In genomic region chr5:175478384-175479124, GRCh38 we compare ENCODE assay signal across 8 cellular contexts. TPM values are rescaled to one million over a fixed set of nuclear protein-coding genes. Genes with fewer than 3 reads are reported as not detected.
DNase-seq lines count a peak whose midpoint lies in the region; ATAC-seq, FAIRE-seq and TF ChIP-seq lines count a peak whose summit lies in the region.

Gene SFXN1, plus strand, starts transcription at chr5:175478560. Its CDS starts 13,544 bp downstream, at chr5:175492104.

- FAIRE-seq in GM19239 (lab: Jason Lieb, UNC) (peak; percentile 71), endothelial cell of umbilical vein (lab: Jason Lieb, UNC) (peak; percentile 68)

- dilution Hi-C loops in endothelial cell of umbilical vein (cut with MboI; ENCODE audit: extremely low pct_ligation_motif_present, low sequenced_read_pairs), result no loop called here

- ATAC-seq in HG03442 (IDR thresholded peaks at IDR 0.05; ENCODE audit: unreplicated experiment), result peak; percentile 86

- H3K4me3 ChIP-seq in endothelial cell of umbilical vein (replicated peaks in 1 of 3; ENCODE audit: insufficient read depth in 1 of 3, low read depth in 1 of 3, low read length in 3 of 3), result peak within 1 kb of the TSS; percentile 51 to 81 (median 80)

- H3K9ac ChIP-seq in endothelial cell of umbilical vein (replicated peaks; ENCODE audit: extremely low read depth, insufficient read depth, low read length), result peak within 1 kb of the TSS; percentile 70

- no peaks in the 10 kb centered on the region for H4K20me1 ChIP-seq in endothelial cell of umbilical vein (replicated peaks; ENCODE audit: control insufficient read depth, extremely low read depth, insufficient read depth, low read length)

- no peaks in the 10 kb centered on the region for H3K9me1 ChIP-seq in endothelial cell of umbilical vein (replicated peaks; ENCODE audit: control insufficient read depth, extremely low read depth, insufficient read depth, low read length)

- BruUV-seq in endothelial cell of umbilical vein (replicated peaks; lab: Mats Ljungman, UMichigan), result no TSS peak

- no peaks in the 10 kb centered on the region for H3K9me3 ChIP-seq in endothelial cell of umbilical vein (replicated peaks; ENCODE audit: control insufficient read depth, insufficient read depth, low read length)

- POLR2A ChIA-PET in endothelial cell of umbilical vein (lab: Charles Lee), result no interaction called here

- peaks cover 17% of the 10 kb centered on the region for H3K4me1 ChIP-seq in endothelial cell of umbilical vein (ENCODE audit: control insufficient read depth, extremely low read depth, insufficient read depth, low read length)

- DNase-seq in CD1c-positive myeloid dendritic cell (ENCODE audit: extremely low spot score) (peak; percentile 65), GM19239 (ENCODE audit: insufficient read length, low spot score) (peak; percentile 92), NOMO-1 (lab: John Stamatoyannopoulos, UW; ENCODE audit: unreplicated experiment in 2 of 2) (peak; percentile 59 to 73), endothelial cell of umbilical vein (ENCODE audit: low read depth, low spot score) (peak; percentile 70), middle frontal gyrus (ENCODE audit: extremely low spot score, low spot score) (peak; percentile 69)
- DNase-seq in activated CD8-positive, alpha-beta memory T cell treated with anti-CD3 and anti-CD28 coated beads, Interleukin-2, amount 50 U/mL, for 24 hours (ENCODE audit: extremely low read depth), result peak; percentile 41
- peak; percentile 79 to 81 for DNase-seq in stimulated activated CD8-positive, alpha-beta memory T cell treated with anti-CD3 and anti-CD28 coated beads, Interleukin-2, amount 100 ng/mL, for 48 hours (ENCODE audit: low read depth in 2 of 2)

- no peak for TF ChIP-seq CTCF in endothelial cell of umbilical vein (IDR thresholded peaks at IDR 0.05; ENCODE audit: extremely low read depth in 1 of 2, insufficient read depth in 1 of 2, low read depth in 1 of 2, low read length in 2 of 2)

- H3K4me2 ChIP-seq in endothelial cell of umbilical vein (ENCODE audit: insufficient read depth, low read length), result peak within 1 kb of the TSS; percentile 93

- CTCF ChIA-PET in endothelial cell of umbilical vein (lab: Charles Lee), result interaction anchor here (0.6 to 3.6 kb wide), 3 partner anchors 9 to 20 kb away, joined by 4 to 29 read pairs (median 4); no protein-coding TSS in a partner anchor

- peaks cover 0 to 3% of the 10 kb centered on the region in 2 experiments for H3K27me3 ChIP-seq in endothelial cell of umbilical vein (ENCODE audit: control insufficient read depth in 2 of 2, insufficient read depth in 2 of 2, low read length in 2 of 2)

- TF ChIP-seq POLR2A in endothelial cell of umbilical vein (IDR thresholded peaks at IDR 0.05; ENCODE audit: low read depth, low read length), result peak; percentile 61

- peak within 1 kb of the TSS; percentile 6 for H3K27ac ChIP-seq in endothelial cell of umbilical vein (ENCODE audit: insufficient read depth, low read depth, low read length)

- H3K36me3 ChIP-seq in endothelial cell of umbilical vein (ENCODE audit: control insufficient read depth in 2 of 2, extremely low read depth in 1 of 2, insufficient read depth in 2 of 2, low read length in 2 of 2), result peaks cover 0 to 2% of the 10 kb centered on the region in 2 experiments

- H2AFZ ChIP-seq in endothelial cell of umbilical vein (ENCODE audit: low read depth, low read length), result peak within 1 kb of the TSS; percentile 99

- peaks cover 47% of the 10 kb centered on the region for H3K79me2 ChIP-seq in endothelial cell of umbilical vein (ENCODE audit: control insufficient read depth, insufficient read depth, low read length)

- intact Hi-C loops in endothelial cell of umbilical vein (cut with micrococcal nuclease), result loop anchor here (2.0 kb wide), 1 partner anchor 56 kb away; no protein-coding TSS in a partner anchor

TF ChIP-seq in endothelial cell of umbilical vein, 7 proteins besides CTCF, POLR2A, EP300 and RAD21:
- no peak for TF ChIP-seq EZH2 (IDR thresholded peaks at IDR 0.05; ENCODE audit: borderline replicate concordance, low read depth, low read length, severe bottlenecking)
- TF ChIP-seq JUN (IDR thresholded peaks at IDR 0.05; ENCODE audit: borderline replicate concordance, insufficient read depth, insufficient read length, low read depth), result no peak
- peak; percentile 75 for TF ChIP-seq POLR2AphosphoS5 (IDR thresholded peaks at IDR 0.05; ENCODE audit: insufficient read depth, low read depth, low read length)
- TF ChIP-seq MYC (IDR thresholded peaks at IDR 0.05; ENCODE audit: low read depth, low read length), result no peak
- TF ChIP-seq, protein P1, sequence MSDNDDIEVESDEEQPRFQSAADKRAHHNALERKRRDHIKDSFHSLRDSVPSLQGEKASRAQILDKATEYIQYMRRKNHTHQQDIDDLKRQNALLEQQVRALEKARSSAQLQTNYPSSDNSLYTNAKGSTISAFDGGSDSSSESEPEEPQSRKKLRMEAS (IDR thresholded peaks at IDR 0.05; ENCODE audit: insufficient read depth, insufficient read length), result no peak
- TF ChIP-seq FOS (IDR thresholded peaks at IDR 0.05; ENCODE audit: borderline replicate concordance, insufficient read depth, low read length), result no peak
- no peak for TF ChIP-seq GATA2 (IDR thresholded peaks at IDR 0.05; ENCODE audit: insufficient read depth, insufficient read length, low read depth, low read length)

RNA-seq across cellular contexts. Expression of gene SFXN1, which starts in this region (rescaled TPM):
- total RNA-seq in endothelial cell of umbilical vein, result 69.3 and 77.3 TPM in 2 replicates
- polyA plus RNA-seq in endothelial cell of umbilical vein, result 55.4 and 61.7 TPM in 2 replicates
- polyA plus RNA-seq in endothelial cell of umbilical vein (2011; cell fraction: cytosol; rRNA removed), result 73.3 and 73.5 TPM in 2 replicates
- polyA plus RNA-seq in endothelial cell of umbilical vein (2011; cell fraction: nucleus; rRNA removed), result 58.2 and 67.3 TPM in 2 replicates
- polyA plus RNA-seq in endothelial cell of umbilical vein (2012), result 41.6 and 74.0 TPM in 2 replicates
- polyA minus RNA-seq in endothelial cell of umbilical vein, result 136 and 157 TPM in 2 replicates
- 51.8 TPM for polyA minus RNA-seq in endothelial cell of umbilical vein (2011; cell fraction: cytosol; rRNA and poly(A)+ RNA removed)
- polyA minus RNA-seq in endothelial cell of umbilical vein (2011; cell fraction: nucleus; rRNA and poly(A)+ RNA removed), result 52.1 and 52.7 TPM in 2 replicates

Comparison
In these comparisons a context has a peak if more than half of its experiments do, and no peak if none do; other contexts are left out.
1. Peak in every context shown above with its lines: DNase-seq, ATAC-seq, H3K4me3 ChIP-seq and H3K27ac ChIP-seq.
2. DNase-seq: peak in every context shown above with its lines; median percentile 92 in GM19239; 80 in stimulated activated CD8-positive, alpha-beta memory T cell treated with anti-CD3 and anti-CD28 coated beads, Interleukin-2, amount 100 ng/mL, for 48 hours; 70 in endothelial cell of umbilical vein; 69 in middle frontal gyrus; 66 in NOMO-1; 65 in CD1c-positive myeloid dendritic cell; 41 in activated CD8-positive, alpha-beta memory T cell treated with anti-CD3 and anti-CD28 coated beads, Interleukin-2, amount 50 U/mL, for 24 hours.